Comparison of ENCODE assay signal across 8 cellular contexts in the genomic region with DNA sequence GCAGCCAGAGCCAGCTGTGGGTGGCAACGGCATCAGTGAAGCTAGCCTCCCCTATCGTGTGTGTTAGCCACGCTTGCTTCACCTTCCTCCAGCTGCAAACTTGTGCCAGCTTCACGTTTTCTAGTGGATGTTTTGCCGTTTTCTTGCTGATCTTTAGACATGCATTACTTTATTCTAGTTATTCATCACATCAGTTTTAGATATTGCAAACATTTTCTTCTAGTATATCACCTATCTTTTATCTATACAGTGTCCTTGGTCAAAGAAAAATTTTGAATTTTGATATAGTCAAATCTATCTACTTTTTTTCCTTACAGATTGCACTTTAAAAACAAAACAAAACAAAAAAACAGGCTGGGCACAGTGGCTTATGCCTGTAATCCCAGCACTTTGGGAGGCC. TPM values are rescaled to one million over a fixed set of nuclear protein-coding genes. Genes with fewer than 3 reads are reported as not detected.
"Had no signal": no experiment of that assay in that cellular context is flagged by ENCODE, and none has a peak within 500 bp of the region (broad histone marks: within the 10 kb centered on the region; RNA-seq: fewer than 3 reads in every experiment).

No MANE protein-coding gene starts in this region.

- DNase-seq: GDM1, GF-D8 had no signal

- H3K4me3 ChIP-seq: GM12878 had no signal

- FAIRE-seq: G401.6, GM12878, GM12891, GM12892, GM18507, GM19239 had no signal

- ATAC-seq: GM12878 had no signal

RNA-seq across cellular contexts. Expression of a gene that starts 6.7 kb away (rescaled TPM):
- total RNA-seq: GM12878 had no signal
